Comparison of ENCODE assay signal across 14 cellular contexts in the genomic region with DNA sequence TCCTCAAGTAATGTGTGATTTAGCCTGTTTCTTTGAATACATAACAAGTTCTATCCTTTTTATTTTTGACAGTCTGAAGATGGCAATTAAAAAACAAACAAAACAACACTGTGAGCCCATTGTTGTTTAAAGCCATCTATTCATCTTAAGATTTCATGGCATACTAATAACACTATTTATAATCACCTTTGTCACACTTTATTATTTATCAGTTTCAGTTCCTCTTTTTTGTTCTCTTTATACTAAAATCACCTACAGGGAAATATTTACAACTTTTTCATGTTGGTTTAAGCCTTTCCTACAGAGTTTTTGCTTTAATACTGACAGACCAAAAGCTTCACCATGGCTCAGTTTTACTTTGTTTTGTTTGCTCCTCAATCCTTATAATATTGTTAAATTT.
DNase-seq lines count a peak whose midpoint lies in the region; ATAC-seq and TF ChIP-seq lines count a peak whose summit lies in the region.
"Had no signal": no experiment of that assay in that cellular context is flagged by ENCODE, and none has a peak within 500 bp of the region (broad histone marks: within the 10 kb centered on the region; RNA-seq: fewer than 3 reads in every experiment).

No MANE protein-coding gene starts in this region.

- H3K27me3 Mint-ChIP-seq in glutamatergic neuron (ENCODE audit: unreplicated experiment) = no peaks in the 10 kb centered on the region

- no peaks in the 10 kb centered on the region for H3K9me3 ChIP-seq in prostate gland
- H3K9me3 ChIP-seq: Peyer's patch had no signal

- intact Hi-C loops in prostate gland (cut with DNase I) = no loop called here

- DNase-seq in glutamatergic neuron = no peak
- no peak for DNase-seq in prostate gland (ENCODE audit: low spot score)
- DNase-seq in DMS153 treated with DMSO at 0.1 percent for 48 hours (lab: John Stamatoyannopoulos, UW; ENCODE audit: unreplicated experiment) = no peak
- DNase-seq in activated CD8-positive, alpha-beta memory T cell treated with anti-CD3 and anti-CD28 coated beads for 24 hours = no peak
- DNase-seq: dermis blood vessel endothelial cell, foreskin fibroblast, NCI-H2029 treated with DMSO at 0.1 percent for 48 hours, Peyer's patch, right cardiac atrium had no signal

- ATAC-seq in GM18498 (IDR thresholded peaks at IDR 0.05; ENCODE audit: unreplicated experiment) (peak; percentile 93), GM19438 (IDR thresholded peaks at IDR 0.05; ENCODE audit: low read depth, unreplicated experiment) (peak; percentile 80), HG02759 (IDR thresholded peaks at IDR 0.05; ENCODE audit: unreplicated experiment) (peak; percentile 86), HG03354 (IDR thresholded peaks at IDR 0.05; ENCODE audit: poor library complexity, severe bottlenecking, unreplicated experiment) (peak; percentile 96)
- ATAC-seq: right cardiac atrium had no signal

- H3K4me1 Mint-ChIP-seq in glutamatergic neuron (ENCODE audit: low read depth, unreplicated experiment) = peaks cover 5% of the 10 kb centered on the region

- no peak overlapping the region for H3K4me3 ChIP-seq in prostate gland
- H3K4me3 ChIP-seq: Peyer's patch had no signal

- TF ChIP-seq POLR2A in prostate gland (IDR thresholded peaks at IDR 0.05) = no peak

- H3K4me1 ChIP-seq in prostate gland (replicated peaks) = no peaks in the 10 kb centered on the region
- H3K4me1 ChIP-seq: Peyer's patch had no signal

- H3K4me3 Mint-ChIP-seq in glutamatergic neuron (ENCODE audit: unreplicated experiment) = no peak overlapping the region
- H3K4me3 Mint-ChIP-seq: T-helper 2 cell treated with Interferon-gamma antibody and Interleukin-4, amounts not matched to agents 5 μg/mL and 100 μg/mL, for 36 hours had no signal

- TF ChIP-seq CTCF in glutamatergic neuron (IDR thresholded peaks at IDR 0.05; ENCODE audit: partially characterized antibody, unreplicated experiment) = no peak
- TF ChIP-seq CTCF in prostate gland (IDR thresholded peaks at IDR 0.05) = no peak

- H3K27ac ChIP-seq in prostate gland = no peak overlapping the region
- H3K27ac ChIP-seq: Peyer's patch had no signal

- H3K27me3 ChIP-seq in prostate gland (replicated peaks; ENCODE audit: insufficient read depth) = no peaks in the 10 kb centered on the region
- H3K27me3 ChIP-seq: Peyer's patch had no signal

- H3K36me3 Mint-ChIP-seq in glutamatergic neuron (ENCODE audit: unreplicated experiment) = no peaks in the 10 kb centered on the region

- no peak overlapping the region for H3K27ac Mint-ChIP-seq in glutamatergic neuron (ENCODE audit: unreplicated experiment)
- H3K27ac Mint-ChIP-seq: T-helper 2 cell treated with Interferon-gamma antibody and Interleukin-4, amounts not matched to agents 5 μg/mL and 100 μg/mL, for 36 hours had no signal

- H3K36me3 ChIP-seq in prostate gland = no peaks in the 10 kb centered on the region
- H3K36me3 ChIP-seq: Peyer's patch had no signal

- H3K9me3 Mint-ChIP-seq in glutamatergic neuron (ENCODE audit: unreplicated experiment) = peaks cover 2% of the 10 kb centered on the region
- H3K9me3 Mint-ChIP-seq: T-helper 2 cell treated with Interferon-gamma antibody and Interleukin-4, amounts not matched to agents 5 μg/mL and 100 μg/mL, for 36 hours had no signal
